ENCODE assay signal across 12 cellular contexts in the genomic region with DNA sequence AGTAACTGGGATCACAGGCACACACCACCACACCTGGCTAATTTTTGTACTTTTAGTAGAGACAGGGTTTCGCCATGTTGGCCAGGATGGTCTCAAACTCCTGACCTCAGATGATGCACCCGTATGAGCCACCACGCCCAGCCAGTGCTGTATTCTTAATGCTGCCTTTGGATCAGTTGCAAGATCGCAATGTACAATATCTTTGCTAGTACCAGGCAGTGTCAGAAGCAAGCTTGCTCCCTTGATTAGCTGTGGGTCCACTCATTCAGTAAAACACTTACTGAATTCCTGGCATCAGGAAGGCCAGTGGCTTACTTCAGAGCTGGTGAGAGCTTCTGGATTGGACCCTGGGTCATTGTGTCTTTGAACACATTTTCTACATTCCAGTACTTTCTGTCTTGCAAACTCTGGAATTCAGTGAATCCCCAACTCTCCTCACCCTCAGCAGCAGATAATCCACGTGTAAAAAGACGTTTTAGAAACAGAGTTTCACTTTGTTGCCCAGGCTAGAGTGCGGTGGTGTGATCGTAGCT.
"Had no signal": no experiment of that assay in that cellular context is flagged by ENCODE, and none has a peak within 500 bp of the region (broad histone marks: within the 10 kb centered on the region; RNA-seq: fewer than 3 reads in every experiment).

No MANE protein-coding gene starts in this region.

- H3K36me3 ChIP-seq: tibial artery, vagina had no signal

- H3K4me3 ChIP-seq: tibial artery, vagina had no signal

- H3K79me2 ChIP-seq: parathyroid adenoma had no signal

- DNase-seq: activated CD4-positive, alpha-beta T cell treated with anti-CD3 and anti-CD28 coated beads, Interleukin-2, amount 50 U/mL, for 1 hour; activated CD8-positive, alpha-beta memory T cell treated with anti-CD3 and anti-CD28 coated beads for 24 hours; activated naive CD8-positive, alpha-beta T cell treated with anti-CD3 and anti-CD28 coated beads, Interleukin-2, amount 10 ng/mL, durations not matched to agents 7 days and 5 days; anterior cingulate cortex; erythroblast; hippocampal formation; stimulated activated CD4-positive, alpha-beta T cell treated with anti-CD3 and anti-CD28 coated beads, Interleukin-4, amount 100 ng/mL, for 24 hours; stimulated activated naive CD4-positive, alpha-beta T cell; tibial artery had no signal

- H3K27me3 ChIP-seq: tibial artery, vagina had no signal

- FAIRE-seq: bronchial epithelial cell had no signal

- H3K4me1 ChIP-seq: parathyroid adenoma, tibial artery, vagina had no signal

- H3K27ac ChIP-seq: parathyroid adenoma, tibial artery, vagina had no signal

- H2AFZ ChIP-seq: parathyroid adenoma had no signal

- H3K9me3 ChIP-seq: tibial artery, vagina had no signal
